19 cellular contexts compared by ENCODE assay signal in the genomic region with DNA sequence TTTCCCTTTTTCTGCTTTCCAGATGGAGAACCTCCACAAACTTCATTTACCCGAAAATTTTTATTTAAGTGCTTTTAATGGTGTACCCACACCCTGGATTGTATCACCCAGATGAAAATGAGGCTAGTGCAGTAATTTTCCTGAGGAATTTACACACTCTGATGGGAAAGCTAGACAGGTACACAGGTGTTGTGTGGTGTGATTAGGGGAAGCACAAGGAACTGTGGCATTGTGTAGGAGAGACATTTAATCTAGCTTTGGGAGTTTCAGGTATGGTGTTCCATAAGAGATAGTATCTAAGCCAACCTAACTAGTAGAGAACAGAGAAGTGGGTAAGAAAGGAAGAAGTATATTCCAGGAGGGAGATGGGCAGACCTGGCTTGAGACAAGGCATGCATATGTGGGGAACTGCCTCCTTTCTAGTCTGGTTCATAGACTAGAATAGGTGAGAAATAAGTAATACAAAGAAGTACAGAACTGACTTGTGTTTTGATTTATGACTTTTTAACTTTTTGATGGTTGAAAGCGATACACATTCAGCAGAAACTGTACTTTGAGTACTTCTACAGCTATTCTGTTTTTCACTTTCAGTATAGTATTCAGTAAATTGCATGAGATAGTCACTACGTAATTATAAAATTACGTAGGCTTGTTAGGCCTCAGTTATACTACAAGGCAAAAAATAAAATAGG. TPM values are rescaled to one million over a fixed set of nuclear protein-coding genes. Genes with fewer than 3 reads are reported as not detected.
DNase-seq lines count a peak whose midpoint lies in the region; ATAC-seq and TF ChIP-seq lines count a peak whose summit lies in the region.
"Had no signal": no experiment of that assay in that cellular context is flagged by ENCODE, and none has a peak within 500 bp of the region (broad histone marks: within the 10 kb centered on the region; RNA-seq: fewer than 3 reads in every experiment).

No MANE protein-coding gene starts in this region.

- H3K27me3 ChIP-seq in heart left ventricle (no peaks in the 10 kb centered on the region), esophagus squamous epithelium (no peaks in the 10 kb centered on the region)
- H3K27me3 ChIP-seq: cardiac muscle cell, ovary, tibial nerve had no signal

- peak; percentile 76 to 82 for ATAC-seq in activated CD4-positive, CD25-positive, alpha-beta regulatory T cell treated with anti-CD3 and anti-CD28 coated beads, Interleukin-2, amount 50 U/mL, for 24 hours
- ATAC-seq in GM19372 (IDR thresholded peaks at IDR 0.05; ENCODE audit: low read depth, unreplicated experiment) (peak; percentile 70), HG02678 (IDR thresholded peaks at IDR 0.05; ENCODE audit: unreplicated experiment) (peak; percentile 73), HG03521 (IDR thresholded peaks at IDR 0.05; ENCODE audit: unreplicated experiment) (peak; percentile 78), heart left ventricle (no peak)
- ATAC-seq: HepG2, mucosa of descending colon, WTC11 had no signal

- no peak overlapping the region for H3K4me3 ChIP-seq in heart left ventricle
- H3K4me3 ChIP-seq in esophagus squamous epithelium, result no peak overlapping the region
- H3K4me3 ChIP-seq: cardiac muscle cell, mucosa of descending colon, ovary, tibial nerve had no signal

- H3K36me3 ChIP-seq in heart left ventricle, result peaks cover 2 to 98% (median 89%) of the 10 kb centered on the region in 9 donors
- H3K36me3 ChIP-seq in esophagus squamous epithelium, result peaks cover 14 to 100% (median 41%) of the 10 kb centered on the region in 3 donors
- H3K36me3 ChIP-seq: ovary had no signal

- DNase-seq in activated CD4-positive, CD25-positive, alpha-beta regulatory T cell (lab: John Stamatoyannopoulos, UW), result no peak
- DNase-seq in heart left ventricle (no peak), 8988T (no peak), esophagus squamous epithelium (lab: John Stamatoyannopoulos, UW) (no peak)
- DNase-seq: activated effector memory CD4-positive, alpha-beta T cell treated with Interleukin-2 at 50 U/mL for 16 hours; CD8-positive, alpha-beta memory T cell; mucosa of descending colon; NCI-H1048; ovary had no signal

- H3K27ac ChIP-seq in heart left ventricle (no peak overlapping the region), esophagus squamous epithelium (no peak overlapping the region)
- H3K27ac ChIP-seq: 22Rv1, cardiac muscle cell, ovary, tibial nerve had no signal

- peaks cover 0 to 31% (median 0%) of the 10 kb centered on the region in 12 donors for H3K4me1 ChIP-seq in heart left ventricle
- H3K4me1 ChIP-seq in esophagus squamous epithelium, result peaks cover 0 to 14% (median 0%) of the 10 kb centered on the region in 3 donors
- H3K4me1 ChIP-seq: tibial nerve had no signal

- intact Hi-C loops in heart left ventricle (cut with DNase I), result no loop called here
- intact Hi-C loops in esophagus squamous epithelium (cut with DNase I), result no loop called here

- TF ChIP-seq CTCF in heart left ventricle (IDR thresholded peaks at IDR 0.05), result no peak
- no peak for TF ChIP-seq CTCF in esophagus squamous epithelium (IDR thresholded peaks at IDR 0.05)

- no peak for TF ChIP-seq POLR2A in heart left ventricle (IDR thresholded peaks at IDR 0.05)
- TF ChIP-seq POLR2A in esophagus squamous epithelium (IDR thresholded peaks at IDR 0.05), result no peak

- WGBS in heart left ventricle, 4 donors, result 92 to 98% (median 96%) methylated on average over 4 of the region's 4 CpGs
- 85 to 93% methylated on average over 4 of the region's 4 CpGs for WGBS in esophagus squamous epithelium, 2 donors

- H3K9me3 ChIP-seq in heart left ventricle (no peaks in the 10 kb centered on the region), esophagus squamous epithelium (no peaks in the 10 kb centered on the region)
- H3K9me3 ChIP-seq: mucosa of descending colon, ovary, tibial nerve had no signal

RNA-seq across cellular contexts. Expression of a gene that starts 22.9 kb away (rescaled TPM):
- under 1 TPM in 5 of 9 donors, not detected in 4; 0.40 to 0.81 (median 0.56) TPM for total RNA-seq in heart left ventricle
- polyA plus RNA-seq in heart left ventricle, result under 1 TPM; 0.14 to 0.15 TPM
- total RNA-seq in esophagus squamous epithelium, result under 1 TPM in 1 of 4 donors, not detected in 3; 0.38 TPM
- total RNA-seq: HepG2, mucosa of descending colon, WTC11 had no signal
- polyA plus RNA-seq: HepG2, keratinocyte had no signal

Comparison
In these comparisons a context has a peak if more than half of its experiments do, and no peak if none do; other contexts are left out.
1. ATAC-seq: peak in activated CD4-positive, CD25-positive, alpha-beta regulatory T cell treated with anti-CD3 and anti-CD28 coated beads, Interleukin-2, amount 50 U/mL, for 24 hours (2 of 2), GM19372 (single experiment), HG02678 (single experiment) and HG03521 (single experiment); none in heart left ventricle (0 of 4).